8 cellular contexts compared by ENCODE assay signal in the genomic region with DNA sequence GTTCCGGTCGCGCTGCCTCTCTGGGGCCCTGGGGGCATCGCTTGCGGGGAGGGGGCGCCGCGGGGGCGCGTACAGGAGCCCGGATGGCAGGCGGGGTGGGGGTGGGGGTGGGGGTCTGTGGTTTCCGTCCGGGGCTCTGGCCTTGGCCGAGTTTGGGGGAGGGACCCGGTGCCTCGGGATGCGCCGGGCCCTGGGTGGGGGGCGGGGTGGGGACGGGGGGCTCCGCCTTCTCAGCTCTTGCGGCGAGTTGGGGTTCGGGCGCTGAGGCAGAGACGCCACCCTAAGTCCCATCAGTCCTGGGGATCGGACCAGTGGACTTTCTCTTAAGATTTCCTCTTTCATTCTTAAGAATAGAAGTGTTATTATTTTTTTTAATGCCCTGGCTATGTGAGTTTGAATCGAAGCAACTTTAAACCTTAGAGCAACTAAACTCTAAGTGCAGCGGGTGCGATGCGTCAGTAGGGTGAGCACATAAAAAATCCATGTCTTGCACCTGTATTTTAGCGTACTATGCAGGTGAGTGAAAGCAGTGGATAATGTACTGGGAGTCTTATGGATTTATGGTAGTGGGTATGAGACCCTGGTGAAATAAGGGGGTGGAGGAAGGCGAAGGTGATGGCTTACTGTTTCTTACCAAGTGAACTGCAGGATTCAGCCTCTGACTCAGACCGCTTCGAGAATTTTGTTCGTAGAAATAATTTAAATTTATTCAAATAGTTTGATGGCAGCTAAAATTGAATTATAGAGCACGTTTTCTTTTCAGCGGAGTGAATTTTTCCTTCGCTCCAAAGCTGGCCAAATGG. TPM values are rescaled to one million over a fixed set of nuclear protein-coding genes. Genes with fewer than 3 reads are reported as not detected.
DNase-seq lines count a peak whose midpoint lies in the region; ATAC-seq and TF ChIP-seq lines count a peak whose summit lies in the region.

No MANE protein-coding gene starts in this region.

- no peak for TF ChIP-seq CTCF in HFF-Myc (IDR thresholded peaks at IDR 0.05; ENCODE audit: low read depth, low read length, missing control alignments)
- TF ChIP-seq CTCF in OCI-LY1 (IDR thresholded peaks at IDR 0.05; ENCODE audit: low read length) = no peak
- no peak for TF ChIP-seq CTCF in osteoblast (IDR thresholded peaks at IDR 0.05; ENCODE audit: extremely low read depth, low read depth, low read length)
- no peak for TF ChIP-seq CTCF in omental fat pad (IDR thresholded peaks at IDR 0.05)

- H3K4me1 Mint-ChIP-seq in activated naive CD4-positive, alpha-beta T cell treated with anti-CD3 and anti-CD28 coated beads, Interleukin-2, amount 10 ng/mL, durations not matched to agents 7 days and 5 days = peaks cover 44% of the 10 kb centered on the region

- H3K4me3 ChIP-seq in HFF-Myc (replicated peaks; ENCODE audit: low read depth, low read length) = peak overlapping the region; percentile 52
- H3K4me3 ChIP-seq in OCI-LY1 (ENCODE audit: low read depth, low read length, poor library complexity, severe bottlenecking) = peak overlapping the region; percentile 98
- peak overlapping the region; percentile 91 for H3K4me3 ChIP-seq in osteoblast (ENCODE audit: insufficient read depth, low read length)

- H3K36me3 Mint-ChIP-seq in activated naive CD4-positive, alpha-beta T cell treated with anti-CD3 and anti-CD28 coated beads, Interleukin-2, amount 10 ng/mL, durations not matched to agents 7 days and 5 days = peaks cover 12% of the 10 kb centered on the region

- no peaks in the 10 kb centered on the region for H3F3A ChIP-seq in OCI-LY1 (ENCODE audit: insufficient read depth, low read length)

- peaks cover 51% of the 10 kb centered on the region for H3K79me2 ChIP-seq in OCI-LY1 (ENCODE audit: insufficient read depth, low read length)
- peaks cover 56% of the 10 kb centered on the region for H3K79me2 ChIP-seq in osteoblast (ENCODE audit: insufficient read depth, low read length)

- no peaks in the 10 kb centered on the region for H3K9me3 Mint-ChIP-seq in activated naive CD4-positive, alpha-beta T cell treated with anti-CD3 and anti-CD28 coated beads, Interleukin-2, amount 10 ng/mL, durations not matched to agents 7 days and 5 days

- no peaks in the 10 kb centered on the region for H3K9me2 ChIP-seq in OCI-LY1 (ENCODE audit: low read depth, low read length)

- H3K9me3 ChIP-seq in OCI-LY1 (ENCODE audit: low read length) (no peaks in the 10 kb centered on the region), osteoblast (ENCODE audit: low read depth, low read length) (no peaks in the 10 kb centered on the region)

- peak overlapping the region; percentile 91 for H3K4me3 Mint-ChIP-seq in activated naive CD4-positive, alpha-beta T cell treated with anti-CD3 and anti-CD28 coated beads, Interleukin-2, amount 10 ng/mL, durations not matched to agents 7 days and 5 days

- H4K20me1 ChIP-seq in OCI-LY1 (ENCODE audit: insufficient read depth, low read length) = peaks cover 5% of the 10 kb centered on the region; the same call in 1 of the 2 replicates
- peaks cover 49% of the 10 kb centered on the region for H4K20me1 ChIP-seq in osteoblast (ENCODE audit: insufficient read depth, low read length)

- peak overlapping the region; percentile 94 for H3K4me2 ChIP-seq in OCI-LY1 (ENCODE audit: low read length)
- peak overlapping the region; percentile 95 for H3K4me2 ChIP-seq in osteoblast (ENCODE audit: insufficient read depth, low read length)

- DNase-seq in EL = peak; percentile 45
- DNase-seq in HFF-Myc (ENCODE audit: extremely low read depth, low read depth) = no peak
- peak; percentile 59 for DNase-seq in activated naive CD4-positive, alpha-beta T cell treated with anti-CD3 and anti-CD28 coated beads, Interleukin-2, amount 10 ng/mL, durations not matched to agents 7 days and 5 days
- DNase-seq in globus pallidus (ENCODE audit: low spot score) = peak; percentile 32
- peak; percentile 90 for DNase-seq in osteoblast (ENCODE audit: insufficient read length, low spot score, missing footprints)
- no peak for DNase-seq in omental fat pad (ENCODE audit: low spot score)

- H2AFZ ChIP-seq in OCI-LY1 (ENCODE audit: low read length) (no peak overlapping the region), osteoblast (ENCODE audit: low read length) (no peak overlapping the region)

- H3K27me3 ChIP-seq in OCI-LY1 (ENCODE audit: insufficient read depth, low read length) = no peaks in the 10 kb centered on the region; the same call in 1 of the 2 replicates
- H3K27me3 ChIP-seq in osteoblast (ENCODE audit: insufficient read depth, low read length) = no peaks in the 10 kb centered on the region

- H3K36me3 ChIP-seq in OCI-LY1 (ENCODE audit: insufficient read depth, low read length) = no peaks in the 10 kb centered on the region
- no peaks in the 10 kb centered on the region for H3K36me3 ChIP-seq in osteoblast (ENCODE audit: insufficient read depth, low read length)

- ATAC-seq in HG02973 (IDR thresholded peaks at IDR 0.05; ENCODE audit: unreplicated experiment) (no peak), omental fat pad (ENCODE audit: low FRiP score) (no peak)

- peaks cover 8% of the 10 kb centered on the region for H3K27me3 Mint-ChIP-seq in activated naive CD4-positive, alpha-beta T cell treated with anti-CD3 and anti-CD28 coated beads, Interleukin-2, amount 10 ng/mL, durations not matched to agents 7 days and 5 days

- CTCF ChIA-PET in activated naive CD4-positive, alpha-beta T cell treated with anti-CD3 and anti-CD28 coated beads, Interleukin-2, amount 10 ng/mL, durations not matched to agents 7 days and 5 days (lab: Charles Lee) = no interaction called here

- peak overlapping the region; percentile 88 for H3K27ac Mint-ChIP-seq in activated naive CD4-positive, alpha-beta T cell treated with anti-CD3 and anti-CD28 coated beads, Interleukin-2, amount 10 ng/mL, durations not matched to agents 7 days and 5 days

- peak overlapping the region; percentile 99 for H3K9ac ChIP-seq in OCI-LY1 (ENCODE audit: low read length)

- H3K4me1 ChIP-seq in OCI-LY1 (ENCODE audit: insufficient read depth, low read length, severe bottlenecking) (peaks cover 53% of the 10 kb centered on the region), osteoblast (ENCODE audit: insufficient read depth, low read length) (peaks cover 25% of the 10 kb centered on the region)

- H3K27ac ChIP-seq in OCI-LY1 (ENCODE audit: low read depth, low read length, poor library complexity, severe bottlenecking) (peak overlapping the region; percentile 82), osteoblast (ENCODE audit: low read depth, low read length) (peak overlapping the region; percentile 92)

RNA-seq across cellular contexts. Expression of a gene that starts 0.8 kb away (rescaled TPM):
- 1,105 and 1,165 TPM in 2 replicates for total RNA-seq in osteoblast
- 100 to 1,000 TPM; 379 to 659 (median 437) TPM for total RNA-seq in omental fat pad

Comparison
In these comparisons a context has a peak if more than half of its experiments do, and no peak if none do; other contexts are left out.
1. DNase-seq: peak in EL (single experiment), activated naive CD4-positive, alpha-beta T cell treated with anti-CD3 and anti-CD28 coated beads, Interleukin-2, amount 10 ng/mL, durations not matched to agents 7 days and 5 days (single experiment), globus pallidus (single experiment) and osteoblast (single experiment); none in HFF-Myc (single experiment) and omental fat pad (single experiment).
2. Peak in every context shown above with its lines, with median percentiles within 50 percentile points of each other: H3K4me3 ChIP-seq.